ENCODE assay signal across 7 cellular contexts in the genomic region with DNA sequence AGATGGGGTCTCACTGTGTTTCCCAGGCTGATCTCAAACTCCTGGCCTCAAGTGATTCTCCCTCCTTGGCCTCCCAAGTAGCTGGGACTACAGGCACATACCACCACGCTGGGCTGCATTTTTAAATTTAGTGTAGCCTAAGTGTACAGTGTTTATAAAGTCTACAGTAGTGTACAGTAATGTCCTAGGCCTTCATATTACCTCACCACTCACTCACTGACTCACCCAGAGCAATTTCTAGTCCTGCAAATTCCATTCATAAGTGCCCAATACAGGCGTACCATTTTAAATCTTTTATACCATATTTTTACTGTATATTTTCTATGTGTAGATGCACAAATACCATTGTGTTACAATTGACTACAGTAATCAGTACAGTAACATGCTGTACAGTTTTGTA. TPM values are rescaled to one million over a fixed set of nuclear protein-coding genes. Genes with fewer than 3 reads are reported as not detected.
DNase-seq lines count a peak whose midpoint lies in the region; ATAC-seq and TF ChIP-seq lines count a peak whose summit lies in the region.
"Not testable (repeated sequence)": the region's sequence is repeated elsewhere in the genome, so short reads cannot be mapped to it uniquely, and the experiment has no call there.

No MANE protein-coding gene starts in this region.

- BruUV-seq in IMR-90 (replicated peaks; lab: Mats Ljungman, UMichigan) = not testable (repeated sequence)

- not testable (repeated sequence) for TF ChIP-seq POLR2A in IMR-90 (IDR thresholded peaks at IDR 0.05; ENCODE audit: low read depth, low read length)

- H3K27ac ChIP-seq in IMR-90 (ENCODE audit: insufficient read depth, low read length) = peak overlapping the region; percentile 51; the same call in 1 of the 2 replicates

- H3K14ac ChIP-seq in IMR-90 (replicated peaks; ENCODE audit: low read depth, low read length) = not testable (repeated sequence)

- not testable (repeated sequence) for TF ChIP-seq CTCF in IMR-90 (conservative IDR thresholded peaks at IDR 0.05; ENCODE audit: low read depth, low read length); choroid plexus epithelial cell (conservative IDR thresholded peaks at IDR 0.05; ENCODE audit: low read depth, low read length); fibroblast of mammary gland (conservative IDR thresholded peaks at IDR 0.05; ENCODE audit: control insufficient read depth, insufficient read depth, low read depth, low read length)

- H2BK120ac ChIP-seq in IMR-90 (ENCODE audit: low read depth, low read length) = peak overlapping the region; percentile 84; the same call in 1 of the 2 replicates

- not testable (repeated sequence) for H3K4me3 ChIP-seq in IMR-90 (ENCODE audit: insufficient read depth, low read depth, low read length); choroid plexus epithelial cell (ENCODE audit: low read depth, low read length); fibroblast of mammary gland (ENCODE audit: control insufficient read depth, low read depth, low read length)

- WGBS in IMR-90 (ENCODE audit: extremely low coverage in 2 of 2, insufficient read length in 1 of 2), 2 experiments = no CpG with 5 or more reads among the region's 2 CpGs

- intact Hi-C loops in IMR-90 (cut with micrococcal nuclease) = not testable (repeated sequence)

- ATAC-seq in IMR-90 (ENCODE audit: low read depth) = peak; percentile 94

- peak overlapping the region; percentile 79; the same call in 1 of the 2 replicates for H3K4ac ChIP-seq in IMR-90 (ENCODE audit: low read depth, low read length)

- CTCF ChIA-PET in IMR-90 (lab: Yijun Ruan, JAX) = not testable (repeated sequence)

- DNase-seq in EH (ENCODE audit: low read depth) = peak; percentile 78
- DNase-seq in IMR-90 = peak; percentile 88
- DNase-seq in RPMI7951 (ENCODE audit: low read depth) = peak; percentile 29
- DNase-seq in amniotic epithelial cell (ENCODE audit: low read depth) = peak; percentile 78
- DNase-seq in choroid plexus epithelial cell (ENCODE audit: low read depth) = peak; percentile 67
- DNase-seq in fibroblast of mammary gland (ENCODE audit: low read depth) = peak; percentile 73
- peak; percentile 88 for DNase-seq in iris pigment epithelial cell (ENCODE audit: low read depth)

- not testable (repeated sequence) for H2AFZ ChIP-seq in IMR-90 (replicated peaks; ENCODE audit: low read length, poor library complexity)

- H3K18ac ChIP-seq in IMR-90 (ENCODE audit: low read depth, low read length) = peak overlapping the region; percentile 16; the same call in 1 of the 2 replicates

- H3K9me1 ChIP-seq in IMR-90 (ENCODE audit: insufficient read depth, low read length) = peaks cover 11% of the 10 kb centered on the region; the same call in 1 of the 2 replicates

- in situ Hi-C loops in IMR-90 (cut with MboI; ENCODE audit: low sequenced_read_pairs) = not testable (repeated sequence)

- not testable (repeated sequence) for H3K56ac ChIP-seq in IMR-90 (ENCODE audit: extremely low read depth, insufficient read depth, low read length)

- peak overlapping the region; percentile 58; the same call in 1 of the 3 replicates for H2BK15ac ChIP-seq in IMR-90 (ENCODE audit: low read depth, low read length)

- H2AK5ac ChIP-seq in IMR-90 (ENCODE audit: low read depth, low read length) = peak overlapping the region; percentile 60; the same call in 1 of the 2 replicates

- not testable (repeated sequence) for TF ChIP-seq RAD21 in IMR-90 (IDR thresholded peaks at IDR 0.05; ENCODE audit: low read length)

- POLR2A ChIA-PET in IMR-90 (lab: Charles Lee; ENCODE audit: unreplicated experiment) = not testable (repeated sequence)

- dilution Hi-C loops in IMR-90 (cut with HindIII; ENCODE audit: low sequenced_read_pairs, unreplicated experiment) = not testable (repeated sequence)

- H4K5ac ChIP-seq in IMR-90 (ENCODE audit: low read depth, low read length) = not testable (repeated sequence)

- H3K4me1 ChIP-seq in IMR-90 (ENCODE audit: control insufficient read depth, insufficient read depth, low read length) = not testable (repeated sequence)

- peak overlapping the region; percentile 82 for H2BK20ac ChIP-seq in IMR-90 (ENCODE audit: low read depth, low read length)

- H4K91ac ChIP-seq in IMR-90 (ENCODE audit: insufficient read depth, low read depth, low read length) = peak overlapping the region; percentile 32; the same call in 1 of the 2 replicates

- not testable (repeated sequence) for H2AK9ac ChIP-seq in IMR-90 (replicated peaks; ENCODE audit: low read depth, low read length, poor library complexity)

- not testable (repeated sequence) for H3K36me3 ChIP-seq in IMR-90 (ENCODE audit: control insufficient read depth, insufficient read depth, low read length)

- H2BK5ac ChIP-seq in IMR-90 (ENCODE audit: low read depth, low read length, poor library complexity, severe bottlenecking) = peak overlapping the region; percentile 72

- not testable (repeated sequence) for H3K79me1 ChIP-seq in IMR-90 (ENCODE audit: low read depth in 1 of 2, low read length in 2 of 2)

- not testable (repeated sequence) for H3K9ac ChIP-seq in IMR-90 (ENCODE audit: low read depth, low read length)

- not testable (repeated sequence) for H4K20me1 ChIP-seq in IMR-90 (ENCODE audit: insufficient read depth, low read length)

- H3K27me3 ChIP-seq in IMR-90 (ENCODE audit: control insufficient read depth, insufficient read depth, low read length) = not testable (repeated sequence)

- H3K23ac ChIP-seq in IMR-90 (ENCODE audit: low read depth, low read length) = 0 out of 2 replicates have a peak overlapping the region, but pooled peaks have one; percentile 43

- H3K4me2 ChIP-seq in IMR-90 (ENCODE audit: low read depth, low read length) = not testable (repeated sequence)

- H4K8ac ChIP-seq in IMR-90 (ENCODE audit: low read depth in 2 of 2, low read length in 2 of 2) = peak overlapping the region in 1 of 2 experiments; percentile 40; a peak in 2 of 4 replicates

- not testable (repeated sequence) for H3K9me3 ChIP-seq in IMR-90 (ENCODE audit: control insufficient read depth, insufficient read depth, low read length)

TF ChIP-seq in IMR-90, 13 proteins besides CTCF, POLR2A, EP300 and RAD21:
- TF ChIP-seq CEBPB (IDR thresholded peaks at IDR 0.05; ENCODE audit: low read depth, low read length) (peak; percentile 61; the same call in 1 of the 2 replicates), FOS (IDR thresholded peaks at IDR 0.05; ENCODE audit: low read depth, low read length) (peak; percentile 62; the same call in 1 of the 2 replicates)

RNA-seq across cellular contexts. Expression of a gene that starts 47.1 kb away (rescaled TPM):
- total RNA-seq in IMR-90 (2012; rRNA removed) = 106 and 155 TPM in 2 replicates
- polyA plus RNA-seq in IMR-90 (2012; rRNA removed) = 64.8 and 85.5 TPM in 2 replicates
- polyA plus RNA-seq in IMR-90 (2012; cell fraction: cytosol; rRNA removed) = 13.2 and 50.0 TPM in 2 replicates
- polyA plus RNA-seq in IMR-90 (2012; cell fraction: nucleus; rRNA removed; ENCODE audit: low replicate concordance) = 20.2 and 33.9 TPM in 2 replicates
- 34.9 and 41.1 TPM in 2 replicates for total RNA-seq in RPMI7951 (2014; rRNA removed; shearing (Covaris generic))

Comparison
In these comparisons a context has a peak if more than half of its experiments do, and no peak if none do; other contexts are left out.
1. DNase-seq: peak in every context shown above with its lines; median percentile 88 in IMR-90; 88 in iris pigment epithelial cell; 78 in EH; 78 in amniotic epithelial cell; 73 in fibroblast of mammary gland; 67 in choroid plexus epithelial cell; 29 in RPMI7951.